21 cellular contexts compared by ENCODE assay signal in genomic region chr9:134855231-134855899, GRCh38. TPM values are rescaled to one million over a fixed set of nuclear protein-coding genes. Genes with fewer than 3 reads are reported as not detected.
"Had no signal": no experiment of that assay in that cellular context is flagged by ENCODE, and none has a peak within 500 bp of the region (broad histone marks: within the 10 kb centered on the region; RNA-seq: fewer than 3 reads in every experiment).

No MANE protein-coding gene starts in this region.

- H3K4me3 ChIP-seq: body of pancreas, cardiac muscle cell, heart right ventricle, left ventricle myocardium inferior, sigmoid colon, tibial nerve, vagina had no signal

- ATAC-seq: body of pancreas, SK-N-SH treated with all-trans-retinoic acid at 6 μM for 48 hours had no signal

- DNase-seq: activated CD4-positive, CD25-positive, alpha-beta regulatory T cell treated with anti-CD3 and anti-CD28 coated beads, Interleukin-2, amount 50 U/mL, for 72 hours; activated naive CD4-positive, alpha-beta T cell treated with anti-CD3 and anti-CD28 coated beads, Interleukin-2, amount 10 ng/mL, durations not matched to agents 7 days and 5 days; activated T-cell treated with anti-CD3 and anti-CD28 coated beads, Interleukin-2, amount 50 U/mL, for 1 hour; amygdala; foreskin fibroblast; heart right ventricle; left ventricle myocardium inferior; sigmoid colon; stimulated activated CD4-positive, alpha-beta T cell treated with anti-CD3 and anti-CD28 coated beads, Interleukin-4, amount 100 ng/mL, for 1 hour; stimulated activated naive CD4-positive, alpha-beta T cell had no signal

- H3K27me3 ChIP-seq: body of pancreas, cardiac muscle cell, sigmoid colon, tibial nerve, vagina had no signal

- H3K27ac ChIP-seq: body of pancreas, cardiac muscle cell, heart right ventricle, left ventricle myocardium inferior, sigmoid colon, tibial nerve, vagina, WERI-Rb-1 had no signal

- H3K9me3 ChIP-seq: body of pancreas, sigmoid colon, vagina had no signal

- H3K36me3 ChIP-seq: cardiac muscle cell, heart right ventricle, left ventricle myocardium inferior, sigmoid colon, tibial nerve, vagina, WERI-Rb-1 had no signal

- H3K4me1 ChIP-seq: body of pancreas, heart right ventricle, left ventricle myocardium inferior, vagina had no signal

RNA-seq across cellular contexts. Expression of gene FCN2, which starts 25.2 kb away (rescaled TPM):
- total RNA-seq: body of pancreas; cardiac muscle cell; cerebellum; epithelial cell of proximal tubule; kidney epithelial cell; left ventricle myocardium inferior; natural killer cell treated with Interleukin-12 subunit alpha and Interleukin-12 subunit beta and Interleukin-15 and Interleukin-18, amount 100 ng/mL, for 72 hours; renal cortical epithelial cell; sigmoid colon; vagina had no signal
- polyA plus RNA-seq: cardiac muscle cell had no signal
